14 cellular contexts compared by ENCODE assay signal in the genomic region with DNA sequence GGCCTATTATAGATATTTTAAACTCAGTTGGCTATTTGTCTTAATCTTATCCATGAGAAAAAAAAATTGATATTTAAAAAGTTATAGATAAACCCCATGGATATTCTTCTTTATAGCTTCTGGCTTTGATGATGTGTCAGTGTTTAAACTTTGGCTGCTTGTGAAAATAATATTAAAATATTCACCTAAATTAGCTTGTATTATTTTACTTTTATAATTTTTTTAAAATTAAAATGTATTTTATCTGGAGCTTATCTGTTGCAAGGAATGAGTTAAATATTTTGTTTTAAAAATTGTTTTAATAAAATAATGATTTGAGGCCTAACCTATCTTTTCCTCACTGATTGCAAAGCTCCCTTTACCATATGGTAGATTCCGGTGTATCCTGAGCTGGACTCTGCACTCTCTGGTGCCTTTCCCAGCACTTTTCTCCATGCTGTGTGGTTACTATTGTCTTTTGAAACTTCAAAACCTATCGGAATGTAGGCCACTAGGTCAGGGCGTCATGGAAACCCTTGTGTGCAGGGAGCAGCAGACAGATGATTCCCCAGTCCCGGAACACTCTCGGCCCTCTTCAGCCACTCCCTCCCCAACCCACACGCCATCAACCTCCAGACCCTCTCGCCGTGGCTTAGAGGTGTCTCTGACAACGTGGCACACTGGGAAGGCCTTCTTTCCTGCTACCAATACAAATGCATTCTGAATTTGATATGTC.
DNase-seq lines count a peak whose midpoint lies in the region; ATAC-seq and TF ChIP-seq lines count a peak whose summit lies in the region.
"Had no signal": no experiment of that assay in that cellular context is flagged by ENCODE, and none has a peak within 500 bp of the region (broad histone marks: within the 10 kb centered on the region; RNA-seq: fewer than 3 reads in every experiment).

No MANE protein-coding gene starts in this region.

- BruUV-seq in Calu3 (replicated peaks; lab: Mats Ljungman, UMichigan) = no TSS peak

- no peaks in the 10 kb centered on the region for H3K36me3 Mint-ChIP-seq in activated CD8-positive, alpha-beta T cell treated with anti-CD3 and anti-CD28 coated beads, Interleukin-2, amount 10 ng/mL, durations not matched to agents 7 days and 5 days (ENCODE audit: low read depth)
- no peaks in the 10 kb centered on the region for H3K36me3 Mint-ChIP-seq in effector memory CD8-positive, alpha-beta T cell (ENCODE audit: insufficient read depth)
- no peaks in the 10 kb centered on the region for H3K36me3 Mint-ChIP-seq in Calu3 (ENCODE audit: insufficient read depth, unreplicated experiment)
- H3K36me3 Mint-ChIP-seq: CD8-positive, alpha-beta T cell had no signal

- H3K27me3 Mint-ChIP-seq in activated CD8-positive, alpha-beta T cell treated with anti-CD3 and anti-CD28 coated beads, Interleukin-2, amount 10 ng/mL, durations not matched to agents 7 days and 5 days (ENCODE audit: low read depth) = no peaks in the 10 kb centered on the region
- peaks cover 0 to 11% of the 10 kb centered on the region in 2 donors for H3K27me3 Mint-ChIP-seq in effector memory CD8-positive, alpha-beta T cell
- H3K27me3 Mint-ChIP-seq in Calu3 (ENCODE audit: unreplicated experiment) = no peaks in the 10 kb centered on the region

- POLR2A ChIA-PET in activated CD8-positive, alpha-beta T cell treated with anti-CD3 and anti-CD28 coated beads, Interleukin-2, amount 10 ng/mL, durations not matched to agents 7 days and 5 days (lab: Charles Lee) = no interaction called here

- H3K9me3 Mint-ChIP-seq in activated CD8-positive, alpha-beta T cell treated with anti-CD3 and anti-CD28 coated beads, Interleukin-2, amount 10 ng/mL, durations not matched to agents 7 days and 5 days (ENCODE audit: insufficient read depth) = no peaks in the 10 kb centered on the region
- H3K9me3 Mint-ChIP-seq in effector memory CD8-positive, alpha-beta T cell = no peaks in the 10 kb centered on the region
- H3K9me3 Mint-ChIP-seq in Calu3 (ENCODE audit: low read depth, unreplicated experiment) = no peaks in the 10 kb centered on the region
- H3K9me3 Mint-ChIP-seq: CD8-positive, alpha-beta T cell had no signal

- intact Hi-C loops in Calu3 (cut with micrococcal nuclease; ENCODE audit: unreplicated experiment) = no loop called here

- DNase-seq in Daoy (ENCODE audit: low read depth) (peak; percentile 26), SW480 (ENCODE audit: low spot score) (peak; percentile 69), iPS-NIHi11 (ENCODE audit: low spot score) (peak; percentile 23), retina (peak; percentile 71), NCI-H345 (lab: John Stamatoyannopoulos, UW) (no peak), Calu3 (no peak)
- no peak for DNase-seq in activated CD8-positive, alpha-beta T cell treated with anti-CD3 and anti-CD28 coated beads, Interleukin-2, amount 10 ng/mL, durations not matched to agents 7 days and 5 days
- no peak for DNase-seq in effector memory CD8-positive, alpha-beta T cell
- DNase-seq: ACHN; CD8-positive, alpha-beta T cell; GDM1; NCI-H187; NCI-H510A treated with DMSO at 0.1 percent for 48 hours had no signal

- H3K27ac Mint-ChIP-seq in activated CD8-positive, alpha-beta T cell treated with anti-CD3 and anti-CD28 coated beads, Interleukin-2, amount 10 ng/mL, durations not matched to agents 7 days and 5 days = no peak overlapping the region
- no peak overlapping the region for H3K27ac Mint-ChIP-seq in effector memory CD8-positive, alpha-beta T cell
- H3K27ac Mint-ChIP-seq in Calu3 (ENCODE audit: unreplicated experiment) = no peak overlapping the region
- H3K27ac Mint-ChIP-seq: CD8-positive, alpha-beta T cell had no signal

- CTCF ChIA-PET in activated CD8-positive, alpha-beta T cell treated with anti-CD3 and anti-CD28 coated beads, Interleukin-2, amount 10 ng/mL, durations not matched to agents 7 days and 5 days (lab: Charles Lee) = no interaction called here
- CTCF ChIA-PET in Calu3 (lab: Charles Lee) = no interaction called here

- H3K4me1 Mint-ChIP-seq in activated CD8-positive, alpha-beta T cell treated with anti-CD3 and anti-CD28 coated beads, Interleukin-2, amount 10 ng/mL, durations not matched to agents 7 days and 5 days (ENCODE audit: low read depth) = no peaks in the 10 kb centered on the region
- H3K4me1 Mint-ChIP-seq in effector memory CD8-positive, alpha-beta T cell (ENCODE audit: low read depth in 2 of 2) = peaks cover 0 to 3% of the 10 kb centered on the region in 2 donors
- no peaks in the 10 kb centered on the region for H3K4me1 Mint-ChIP-seq in Calu3 (ENCODE audit: low read depth, unreplicated experiment)

- H3K4me3 Mint-ChIP-seq in activated CD8-positive, alpha-beta T cell treated with anti-CD3 and anti-CD28 coated beads, Interleukin-2, amount 10 ng/mL, durations not matched to agents 7 days and 5 days = no peak overlapping the region
- no peak overlapping the region for H3K4me3 Mint-ChIP-seq in effector memory CD8-positive, alpha-beta T cell
- H3K4me3 Mint-ChIP-seq in Calu3 (ENCODE audit: low read depth, unreplicated experiment) = no peak overlapping the region
- H3K4me3 Mint-ChIP-seq: CD8-positive, alpha-beta T cell had no signal

- ATAC-seq in activated CD8-positive, alpha-beta T cell treated with anti-CD3 and anti-CD28 coated beads, Interleukin-2, amount 10 ng/mL, durations not matched to agents 7 days and 5 days = no peak
- ATAC-seq in effector memory CD8-positive, alpha-beta T cell (replicated peaks) = no peak
- ATAC-seq: CD8-positive, alpha-beta T cell; HCT116 had no signal

- TF ChIP-seq CTCF in Calu3 (IDR thresholded peaks at IDR 0.05; ENCODE audit: unreplicated experiment) = no peak

Comparison
In these comparisons a context has a peak if more than half of its experiments do, and no peak if none do; other contexts are left out.
1. DNase-seq: peak in Daoy (single experiment), SW480 (single experiment), iPS-NIHi11 (single experiment) and retina (single experiment); none in NCI-H345 (single experiment), activated CD8-positive, alpha-beta T cell treated with anti-CD3 and anti-CD28 coated beads, Interleukin-2, amount 10 ng/mL, durations not matched to agents 7 days and 5 days (single experiment), effector memory CD8-positive, alpha-beta T cell (0 of 3) and Calu3 (single experiment).